Comparison of ENCODE assay signal across 17 cellular contexts in genomic region chr2:236765475-236765874, GRCh38.
DNase-seq lines count a peak whose midpoint lies in the region; ATAC-seq and TF ChIP-seq lines count a peak whose summit lies in the region.
"Had no signal": no experiment of that assay in that cellular context is flagged by ENCODE, and none has a peak within 500 bp of the region (broad histone marks: within the 10 kb centered on the region; RNA-seq: fewer than 3 reads in every experiment).

No MANE protein-coding gene starts in this region.

- H3K4me1 Mint-ChIP-seq in neural progenitor cell = peaks cover 11% of the 10 kb centered on the region
- H3K4me1 Mint-ChIP-seq in activated T-helper 17 cell treated with anti-CD3 and anti-CD28 coated beads, Interleukin-2, amount 50 U/mL, for 72 hours = no peaks in the 10 kb centered on the region

- H2AFZ ChIP-seq in hepatocyte (no peak overlapping the region), neural progenitor cell (replicated peaks) (no peak overlapping the region)

- H3K36me3 ChIP-seq in hepatocyte (replicated peaks; ENCODE audit: insufficient read depth, low read depth) = no peaks in the 10 kb centered on the region
- H3K36me3 ChIP-seq in neural progenitor cell = no peaks in the 10 kb centered on the region

- H3K4me1 ChIP-seq in hepatocyte (ENCODE audit: insufficient read depth) (peaks cover 13% of the 10 kb centered on the region), neural progenitor cell (peaks cover 14% of the 10 kb centered on the region)

- H3F3A ChIP-seq in neural progenitor cell (ENCODE audit: low read depth) = no peaks in the 10 kb centered on the region

- H3K4me3 ChIP-seq in LNCaP clone FGC (ENCODE audit: low read depth, low read length) (no peak overlapping the region), hepatocyte (no peak overlapping the region), neural progenitor cell (no peak overlapping the region)
- H3K4me3 ChIP-seq: SK-N-MC had no signal

- H3K4me3 Mint-ChIP-seq in neural progenitor cell = no peak overlapping the region
- H3K4me3 Mint-ChIP-seq in activated T-helper 17 cell treated with anti-CD3 and anti-CD28 coated beads, Interleukin-2, amount 50 U/mL, for 72 hours = no peak overlapping the region

- TF ChIP-seq CTCF in LNCaP clone FGC (IDR thresholded peaks at IDR 0.05; ENCODE audit: control insufficient read depth, extremely low read depth, insufficient read depth) = no peak
- TF ChIP-seq CTCF in hepatocyte (IDR thresholded peaks at IDR 0.05; ENCODE audit: poor library complexity) = no peak
- TF ChIP-seq CTCF in neural progenitor cell (IDR thresholded peaks at IDR 0.05) = no peak

- no peak overlapping the region for H3K27ac Mint-ChIP-seq in neural progenitor cell
- no peak overlapping the region for H3K27ac Mint-ChIP-seq in activated T-helper 17 cell treated with anti-CD3 and anti-CD28 coated beads, Interleukin-2, amount 50 U/mL, for 72 hours

- H3K79me2 ChIP-seq in hepatocyte = no peaks in the 10 kb centered on the region
- no peaks in the 10 kb centered on the region for H3K79me2 ChIP-seq in neural progenitor cell (ENCODE audit: low read depth)

- H4K20me1 ChIP-seq in hepatocyte (ENCODE audit: insufficient read depth, poor library complexity, severe bottlenecking) = no peaks in the 10 kb centered on the region
- no peaks in the 10 kb centered on the region for H4K20me1 ChIP-seq in neural progenitor cell (ENCODE audit: low read depth)

- H3K9me3 Mint-ChIP-seq in neural progenitor cell = peaks cover 3% of the 10 kb centered on the region
- H3K9me3 Mint-ChIP-seq in activated T-helper 17 cell treated with anti-CD3 and anti-CD28 coated beads, Interleukin-2, amount 50 U/mL, for 72 hours = no peaks in the 10 kb centered on the region

- ATAC-seq in HG03025 (IDR thresholded peaks at IDR 0.05; ENCODE audit: low FRiP score, unreplicated experiment) = no peak
- no peak for ATAC-seq in activated T-helper 17 cell treated with anti-CD3 and anti-CD28 coated beads, Interleukin-2, amount 50 U/mL, for 72 hours (replicated peaks)
- ATAC-seq: Right ventricle myocardium inferior had no signal

- H3K9ac ChIP-seq in neural progenitor cell = no peak overlapping the region

- WGBS in hepatocyte (ENCODE audit: low lambda C conversion rate, missing lambda C conversion rate) = 19% methylated on average over 3 of the region's 3 CpGs

- H3K27ac ChIP-seq in hepatocyte = peak overlapping the region; percentile 17
- H3K27ac ChIP-seq in neural progenitor cell = no peak overlapping the region
- H3K27ac ChIP-seq: SK-N-MC had no signal

- H3K9me3 ChIP-seq in hepatocyte (ENCODE audit: low read depth) (peaks cover 5% of the 10 kb centered on the region), neural progenitor cell (ENCODE audit: low read depth) (no peaks in the 10 kb centered on the region)

- H3K27me3 ChIP-seq in hepatocyte (no peaks in the 10 kb centered on the region), neural progenitor cell (no peaks in the 10 kb centered on the region)

- H3K9me2 ChIP-seq in hepatocyte (replicated peaks; ENCODE audit: insufficient read depth) = no peaks in the 10 kb centered on the region

- peak; percentile 58 for DNase-seq in ELF-1 (ENCODE audit: low read depth, low spot score)
- DNase-seq in LNCaP clone FGC (ENCODE audit: low read depth) = peak; percentile 30
- DNase-seq in hepatocyte (ENCODE audit: low spot score) = peak; percentile 39
- peak; percentile 9 for DNase-seq in neural progenitor cell (ENCODE audit: low spot score)
- no peak for DNase-seq in mucosa of gallbladder (ENCODE audit: low spot score)
- DNase-seq in T1000 (lab: John Stamatoyannopoulos, UW) = no peak
- DNase-seq: IMR-90, Karpas-422, NCI-H1105, NCI-H1694, NCI-H2107, NCI-H345, NCI-H69 had no signal

- no peak overlapping the region for H3K4me2 ChIP-seq in hepatocyte
- peak overlapping the region; percentile 3 for H3K4me2 ChIP-seq in neural progenitor cell

- H3K27me3 Mint-ChIP-seq in neural progenitor cell (ENCODE audit: insufficient read depth, low read depth) = peaks cover 5% of the 10 kb centered on the region
- peaks cover 19% of the 10 kb centered on the region for H3K27me3 Mint-ChIP-seq in activated T-helper 17 cell treated with anti-CD3 and anti-CD28 coated beads, Interleukin-2, amount 50 U/mL, for 72 hours

- H3K36me3 Mint-ChIP-seq in neural progenitor cell = no peaks in the 10 kb centered on the region
- H3K36me3 Mint-ChIP-seq in activated T-helper 17 cell treated with anti-CD3 and anti-CD28 coated beads, Interleukin-2, amount 50 U/mL, for 72 hours (ENCODE audit: low read depth) = no peaks in the 10 kb centered on the region

Comparison
In these comparisons a context has a peak if more than half of its experiments do, and no peak if none do; other contexts are left out.
1. DNase-seq: peak in ELF-1 (single experiment), LNCaP clone FGC (single experiment), hepatocyte (single experiment) and neural progenitor cell (single experiment); none in mucosa of gallbladder (single experiment) and T1000 (single experiment).